In genomic region chr16:72349719-72350118, GRCh38 we compare ENCODE assay signal across 27 cellular contexts.
DNase-seq lines count a peak whose midpoint lies in the region; ATAC-seq, FAIRE-seq and TF ChIP-seq lines count a peak whose summit lies in the region.
"Had no signal": no experiment of that assay in that cellular context is flagged by ENCODE, and none has a peak within 500 bp of the region (broad histone marks: within the 10 kb centered on the region; RNA-seq: fewer than 3 reads in every experiment).

No MANE protein-coding gene starts in this region.

- WGBS in mammary epithelial cell (ENCODE audit: low coverage, missing lambda C conversion rate): 94% methylated on average over 3 of the region's 3 CpGs
- 48% methylated on average over 3 of the region's 3 CpGs for WGBS in A549 (ENCODE audit: missing lambda C conversion rate)
- WGBS in IMR-90 (ENCODE audit: extremely low coverage in 2 of 2, insufficient read length in 1 of 2), 2 experiments: no CpG with 5 or more reads among the region's 3 CpGs

- no peaks in the 10 kb centered on the region for H4K20me1 ChIP-seq in mammary epithelial cell (ENCODE audit: insufficient read depth, low read length)
- H4K20me1 ChIP-seq in IMR-90 (ENCODE audit: insufficient read depth, low read length): no peaks in the 10 kb centered on the region
- H4K20me1 ChIP-seq: BLaER1 had no signal

- H3K23ac ChIP-seq in IMR-90 (ENCODE audit: low read depth, low read length): no peak overlapping the region

- no peak overlapping the region for H3K27ac ChIP-seq in mammary epithelial cell (ENCODE audit: insufficient read depth, low read depth, low read length)
- no peak overlapping the region for H3K27ac ChIP-seq in breast epithelium
- no peak overlapping the region for H3K27ac ChIP-seq in A549
- H3K27ac ChIP-seq in IMR-90 (ENCODE audit: insufficient read depth, low read length): no peak overlapping the region
- H3K27ac ChIP-seq: 22Rv1, BLaER1 had no signal

- no peak overlapping the region for H3K4me2 ChIP-seq in mammary epithelial cell (ENCODE audit: insufficient read depth, low read depth, low read length)
- H3K4me2 ChIP-seq in A549: no peak overlapping the region
- no peak overlapping the region for H3K4me2 ChIP-seq in IMR-90 (ENCODE audit: low read depth, low read length)
- H3K4me2 ChIP-seq: BLaER1 had no signal

- TF ChIP-seq POLR2A in breast epithelium (IDR thresholded peaks at IDR 0.05): no peak
- TF ChIP-seq POLR2A in A549 (IDR thresholded peaks at IDR 0.05; ENCODE audit: low read length): no peak
- TF ChIP-seq POLR2A in IMR-90 (IDR thresholded peaks at IDR 0.05; ENCODE audit: low read depth, low read length): no peak

- H2BK120ac ChIP-seq in IMR-90 (ENCODE audit: low read depth, low read length): no peak overlapping the region

- ATAC-seq in A549: no peak
- ATAC-seq in IMR-90 (ENCODE audit: low read depth): peak; percentile 21; the same call in 1 of the 2 replicates
- no peak for ATAC-seq in HG03342 (IDR thresholded peaks at IDR 0.05; ENCODE audit: unreplicated experiment)
- no peak for ATAC-seq in stimulated activated naive CD8-positive, alpha-beta T cell treated with anti-CD3 and anti-CD28 coated beads, Interleukin-15, Interleukin-2, amounts not matched to agents 100 U/mL and 50 U/mL, for 24 hours
- no peak for ATAC-seq in HG03460 (IDR thresholded peaks at IDR 0.05; ENCODE audit: unreplicated experiment)
- ATAC-seq: GM12878 had no signal

- peak; percentile 13 for DNase-seq in mammary epithelial cell
- no peak for DNase-seq in breast epithelium (ENCODE audit: low spot score in 2 of 2)
- no peak for DNase-seq in A549 (ENCODE audit: low read depth in 1 of 2, low spot score in 1 of 2)
- no peak for DNase-seq in IMR-90
- peak; percentile 29 for DNase-seq in bronchial epithelial cell (ENCODE audit: low read depth)
- DNase-seq in stimulated activated naive CD8-positive, alpha-beta T cell treated with anti-CD3 and anti-CD28 coated beads, Interleukin-15, Interleukin-2, amounts not matched to agents 100 U/mL and 50 U/mL, for 24 hours: no peak
- DNase-seq: ACHN; BE2C; C1 segment of cervical spinal cord; CD4-positive, alpha-beta memory T cell; CD4-positive, CD25-positive, alpha-beta regulatory T cell; CD8-positive, alpha-beta memory T cell; COR-L47; DMS 273 treated with DMSO at 0.1 percent for 48 hours; DMS153; DMS53; DMS79; DND-41; EL; GDM1 had no signal

- H3K14ac ChIP-seq in IMR-90 (replicated peaks; ENCODE audit: low read depth, low read length): no peak overlapping the region

- H3K18ac ChIP-seq in IMR-90 (ENCODE audit: low read depth, low read length): no peak overlapping the region

- H3K4me3 ChIP-seq in mammary epithelial cell (replicated peaks in 1 of 3; ENCODE audit: insufficient read depth in 1 of 3, low read depth in 2 of 3, low read length in 3 of 3): no peak overlapping the region
- no peak overlapping the region for H3K4me3 ChIP-seq in breast epithelium
- H3K4me3 ChIP-seq in A549: no peak overlapping the region
- no peak overlapping the region for H3K4me3 ChIP-seq in IMR-90 (ENCODE audit: insufficient read depth, low read depth, low read length)
- H3K4me3 ChIP-seq in bronchial epithelial cell (ENCODE audit: low read depth, low read length): no peak overlapping the region
- H3K4me3 ChIP-seq: BLaER1, GM12878 had no signal

- H2BK5ac ChIP-seq in IMR-90 (ENCODE audit: low read depth, low read length, poor library complexity, severe bottlenecking): no peak overlapping the region

- no peaks in the 10 kb centered on the region for H3K79me2 ChIP-seq in mammary epithelial cell (ENCODE audit: insufficient read depth, low read length)

- intact Hi-C loops in mammary epithelial cell (cut with micrococcal nuclease) (no loop called here), breast epithelium (cut with DNase I; ENCODE audit: low total_unique reads) (no loop called here), IMR-90 (cut with micrococcal nuclease) (no loop called here)

- H3K9ac ChIP-seq in mammary epithelial cell (ENCODE audit: insufficient read depth, low read length): no peak overlapping the region
- H3K9ac ChIP-seq in IMR-90 (ENCODE audit: low read depth, low read length): no peak overlapping the region
- H3K9ac ChIP-seq: BLaER1 had no signal

- H3K9me3 ChIP-seq in mammary epithelial cell (replicated peaks; ENCODE audit: insufficient read depth, low read length) (no peaks in the 10 kb centered on the region), breast epithelium (no peaks in the 10 kb centered on the region), A549 (no peaks in the 10 kb centered on the region), IMR-90 (ENCODE audit: control insufficient read depth, insufficient read depth, low read length) (no peaks in the 10 kb centered on the region)
- H3K9me3 ChIP-seq: BE2C, BLaER1 had no signal

- no peak overlapping the region for H2AFZ ChIP-seq in mammary epithelial cell (ENCODE audit: low read depth, low read length)
- H2AFZ ChIP-seq in IMR-90 (replicated peaks; ENCODE audit: low read length, poor library complexity): no peak overlapping the region

- no peak overlapping the region for H4K91ac ChIP-seq in IMR-90 (ENCODE audit: insufficient read depth, low read depth, low read length)

- no peaks in the 10 kb centered on the region for H3K36me3 ChIP-seq in mammary epithelial cell (ENCODE audit: insufficient read depth, low read length)
- H3K36me3 ChIP-seq in breast epithelium: no peaks in the 10 kb centered on the region
- no peaks in the 10 kb centered on the region for H3K36me3 ChIP-seq in IMR-90 (ENCODE audit: control insufficient read depth, insufficient read depth, low read length)
- H3K36me3 ChIP-seq in bronchial epithelial cell (ENCODE audit: control insufficient read depth, insufficient read depth, low read length): no peaks in the 10 kb centered on the region
- H3K36me3 ChIP-seq: BE2C had no signal

- dilution Hi-C loops in mammary epithelial cell (cut with HindIII; ENCODE audit: low sequenced_read_pairs) (no loop called here), IMR-90 (cut with HindIII; ENCODE audit: low sequenced_read_pairs, unreplicated experiment) (no loop called here)

- TF ChIP-seq CTCF in mammary epithelial cell (conservative IDR thresholded peaks at IDR 0.05 in 1 of 2, IDR thresholded peaks at IDR 0.05 in 1 of 2; ENCODE audit: extremely low read depth in 1 of 2, insufficient read depth in 1 of 2, low read depth in 1 of 2, low read length in 2 of 2) (no peak), breast epithelium (IDR thresholded peaks at IDR 0.05) (no peak), A549 (IDR thresholded peaks at IDR 0.05) (no peak), IMR-90 (conservative IDR thresholded peaks at IDR 0.05; ENCODE audit: low read depth, low read length) (no peak), bronchial epithelial cell (IDR thresholded peaks at IDR 0.05; ENCODE audit: insufficient read depth, low read length, severe bottlenecking) (no peak)

- H4K5ac ChIP-seq in IMR-90 (ENCODE audit: low read depth, low read length): no peak overlapping the region

- CTCF ChIA-PET in mammary epithelial cell (lab: Charles Lee; ENCODE audit: low non-redundant PET) (no interaction called here), A549 (lab: Yijun Ruan, JAX) (interaction anchor here (1.2 kb wide), 1 partner anchor 12 kb away, joined by 3 read pairs; no protein-coding TSS in a partner anchor), IMR-90 (lab: Yijun Ruan, JAX) (no interaction called here)

- no peak overlapping the region for H2BK20ac ChIP-seq in IMR-90 (ENCODE audit: low read depth, low read length)

- in situ Hi-C loops in mammary epithelial cell (cut with MboI; ENCODE audit: low sequenced_read_pairs in 2 of 2) (no loop called here), IMR-90 (cut with MboI; ENCODE audit: low sequenced_read_pairs) (no loop called here)

- no peaks in the 10 kb centered on the region for H3K79me1 ChIP-seq in IMR-90 (ENCODE audit: low read depth in 1 of 2, low read length in 2 of 2)

- H3K4me1 ChIP-seq in mammary epithelial cell (ENCODE audit: insufficient read depth, low read length) (no peaks in the 10 kb centered on the region), breast epithelium (no peaks in the 10 kb centered on the region), A549 (no peaks in the 10 kb centered on the region), IMR-90 (ENCODE audit: control insufficient read depth, insufficient read depth, low read length) (no peaks in the 10 kb centered on the region)
- H3K4me1 ChIP-seq: BLaER1 had no signal

- TF ChIP-seq EP300 in A549 (IDR thresholded peaks at IDR 0.05): no peak

- BruUV-seq in mammary epithelial cell (replicated peaks; lab: Mats Ljungman, UMichigan) (no TSS peak), IMR-90 (replicated peaks; lab: Mats Ljungman, UMichigan) (no TSS peak)

- no peak overlapping the region for H2AK5ac ChIP-seq in IMR-90 (ENCODE audit: low read depth, low read length)

- H3K56ac ChIP-seq in IMR-90 (ENCODE audit: extremely low read depth, insufficient read depth, low read length): no peak overlapping the region

- H2AK9ac ChIP-seq in IMR-90 (replicated peaks; ENCODE audit: low read depth, low read length, poor library complexity): no peak overlapping the region

- H3K27me3 ChIP-seq in mammary epithelial cell (ENCODE audit: insufficient read depth, low read length) (no peaks in the 10 kb centered on the region), breast epithelium (no peaks in the 10 kb centered on the region), IMR-90 (ENCODE audit: control insufficient read depth, insufficient read depth, low read length) (no peaks in the 10 kb centered on the region), bronchial epithelial cell (ENCODE audit: control insufficient read depth, insufficient read depth, low read length) (no peaks in the 10 kb centered on the region)
- H3K27me3 ChIP-seq: BE2C, BLaER1 had no signal

- POLR2A ChIA-PET in A549 (lab: Yijun Ruan, JAX) (no interaction called here), IMR-90 (lab: Charles Lee; ENCODE audit: unreplicated experiment) (no interaction called here)

- H4K8ac ChIP-seq in IMR-90 (ENCODE audit: low read depth in 2 of 2, low read length in 2 of 2): no peak overlapping the region

- no peaks in the 10 kb centered on the region for H3K9me1 ChIP-seq in IMR-90 (ENCODE audit: insufficient read depth, low read length)

- TF ChIP-seq RAD21 in A549 (conservative IDR thresholded peaks at IDR 0.05 in 1 of 2, IDR thresholded peaks at IDR 0.05 in 1 of 2): no peak
- TF ChIP-seq RAD21 in IMR-90 (IDR thresholded peaks at IDR 0.05; ENCODE audit: low read length): no peak

- H2BK15ac ChIP-seq in IMR-90 (ENCODE audit: low read depth, low read length): no peak overlapping the region

- no peak overlapping the region for H3K4ac ChIP-seq in IMR-90 (ENCODE audit: low read depth, low read length)

- FAIRE-seq in A549 (lab: Jason Lieb, UNC) (no peak), bronchial epithelial cell (lab: Jason Lieb, UNC) (no peak)
- FAIRE-seq: GM12878, GM12892, GM19239 had no signal

TF ChIP-seq in A549, 52 proteins besides CTCF, POLR2A, EP300 and RAD21 (continues in another document):
- TF ChIP-seq ESRRA (IDR thresholded peaks at IDR 0.05; ENCODE audit: borderline replicate concordance, low read length) (no peak), CHD4 (IDR thresholded peaks at IDR 0.05; ENCODE audit: borderline replicate concordance) (no peak)

TF ChIP-seq in IMR-90, 13 proteins besides CTCF, POLR2A, EP300 and RAD21 (continues in another document):
- no peak for TF ChIP-seq MXI1 (IDR thresholded peaks at IDR 0.05; ENCODE audit: borderline replicate concordance, low read depth, low read length)
- no peak for TF ChIP-seq SMC3 (IDR thresholded peaks at IDR 0.05; ENCODE audit: low read depth, low read length)
- no peak for TF ChIP-seq FOS (IDR thresholded peaks at IDR 0.05; ENCODE audit: low read depth, low read length)

Comparison
In these comparisons a context has a peak if more than half of its experiments do, and no peak if none do; other contexts are left out.
1. DNase-seq: peak in mammary epithelial cell (single experiment) and bronchial epithelial cell (single experiment); none in breast epithelium (0 of 2), A549 (0 of 2), IMR-90 (single experiment) and stimulated activated naive CD8-positive, alpha-beta T cell treated with anti-CD3 and anti-CD28 coated beads, Interleukin-15, Interleukin-2, amounts not matched to agents 100 U/mL and 50 U/mL, for 24 hours (single experiment).